In the genomic region with DNA sequence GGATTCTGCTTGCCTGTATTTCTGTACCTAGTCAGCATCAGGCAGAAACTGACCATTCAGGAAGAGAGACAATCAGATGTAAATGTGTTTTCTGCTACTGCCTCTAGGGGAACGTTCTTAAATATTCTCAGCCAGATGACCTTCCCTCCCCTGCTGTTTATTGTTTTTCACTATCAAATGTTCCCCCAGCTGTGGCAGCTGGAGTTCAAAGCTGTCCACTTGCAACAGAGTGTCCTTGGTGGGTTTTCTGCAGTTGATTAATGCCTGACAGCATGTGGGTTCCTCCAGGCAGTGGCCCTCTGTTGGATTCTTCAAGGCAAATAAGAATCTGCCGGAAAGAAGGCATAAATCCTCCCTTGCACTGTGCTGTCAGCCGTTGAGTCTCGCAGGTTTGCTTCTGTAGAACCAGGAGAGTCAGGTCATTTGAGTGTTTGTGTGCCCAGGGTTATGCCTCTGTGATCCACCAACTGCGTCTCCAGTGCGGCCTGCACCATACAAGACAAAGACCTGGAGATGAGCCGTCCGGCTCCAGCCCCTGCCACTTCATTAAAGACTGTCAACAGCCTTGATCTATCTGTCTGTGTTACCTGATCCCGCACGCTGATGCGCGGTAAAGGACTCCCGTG, we compare ENCODE assay signal across 11 cellular contexts.
DNase-seq lines count a peak whose midpoint lies in the region; ATAC-seq and TF ChIP-seq lines count a peak whose summit lies in the region.
"Had no signal": no experiment of that assay in that cellular context is flagged by ENCODE, and none has a peak within 500 bp of the region (broad histone marks: within the 10 kb centered on the region; RNA-seq: fewer than 3 reads in every experiment).

No MANE protein-coding gene starts in this region.

- H3K9me3 ChIP-seq in HEK293 (ENCODE audit: control insufficient read depth, insufficient read depth, low read depth, low read length), result no peaks in the 10 kb centered on the region
- H3K9me3 ChIP-seq in right lobe of liver, result no peaks in the 10 kb centered on the region
- no peaks in the 10 kb centered on the region for H3K9me3 ChIP-seq in body of pancreas
- H3K9me3 ChIP-seq in HAP-1, result no peaks in the 10 kb centered on the region
- H3K9me3 ChIP-seq: neutrophil, transverse colon had no signal

- DNase-seq in DMS 273 treated with DMSO at 0.1 percent for 48 hours (lab: John Stamatoyannopoulos, UW) (peak; percentile 70), SK-MEL-5 (ENCODE audit: low read depth, low spot score) (peak; percentile 14), right lobe of liver (no peak), ACHN (no peak), body of pancreas (no peak), cerebellum (ENCODE audit: low spot score) (no peak), HAP-1 (ENCODE audit: low spot score in 2 of 2) (no peak)
- DNase-seq: stimulated activated CD4-positive, alpha-beta T cell treated with anti-CD3 and anti-CD28 coated beads, Interleukin-4, amount 100 ng/mL, for 1 hour; transverse colon had no signal

- ATAC-seq in right lobe of liver, result peak in 3 of 4 donors; percentile 10 to 33 (median 28)
- no peak for ATAC-seq in body of pancreas

- H3K27ac ChIP-seq in HEK293 (ENCODE audit: extremely low read depth, low read depth, low read length) (no peak overlapping the region), right lobe of liver (no peak overlapping the region), body of pancreas (no peak overlapping the region)
- H3K27ac ChIP-seq: neutrophil, transverse colon had no signal

- H3K27me3 ChIP-seq in right lobe of liver (no peaks in the 10 kb centered on the region), body of pancreas (no peaks in the 10 kb centered on the region), HAP-1 (ENCODE audit: low read depth) (no peaks in the 10 kb centered on the region)
- H3K27me3 ChIP-seq: transverse colon had no signal

- no peaks in the 10 kb centered on the region for H3K4me1 ChIP-seq in HEK293 (ENCODE audit: control insufficient read depth, insufficient read depth, low read length)
- H3K4me1 ChIP-seq in right lobe of liver, result peaks cover 0 to 1% (median 0%) of the 10 kb centered on the region in 4 donors
- H3K4me1 ChIP-seq in body of pancreas, result no peaks in the 10 kb centered on the region
- no peaks in the 10 kb centered on the region for H3K4me1 ChIP-seq in HAP-1
- H3K4me1 ChIP-seq: transverse colon had no signal

- 62% methylated on average over 4 of the region's 13 CpGs for WGBS in right lobe of liver (ENCODE audit: insufficient coverage, low coverage, low lambda C conversion rate, missing lambda C conversion rate)
- WGBS in body of pancreas, 2 donors, result 81 to 82% methylated on average over 13 of the region's 13 CpGs

- POLR2A ChIA-PET in HEK293 (lab: Yijun Ruan, JAX), result no interaction called here

- CTCF ChIA-PET in HEK293 (lab: Yijun Ruan, JAX), result no interaction called here

- TF ChIP-seq CTCF in HEK293 (tag by site-specific recombination; IDR thresholded peaks at IDR 0.05) (no peak), right lobe of liver (IDR thresholded peaks at IDR 0.05) (peak in 3 of 4 donors; percentile 11 to 23 (median 18)), body of pancreas (IDR thresholded peaks at IDR 0.05) (peak in 3 of 7 experiments; percentile 21 to 41 (median 27))

- intact Hi-C loops in right lobe of liver (cut with DNase I), result no loop called here
- intact Hi-C loops in body of pancreas (cut with DNase I), result no loop called here

- H3K36me3 ChIP-seq in HEK293 (ENCODE audit: control insufficient read depth in 2 of 2, insufficient read depth in 1 of 2, low read length in 2 of 2) (no peaks in the 10 kb centered on the region), right lobe of liver (no peaks in the 10 kb centered on the region), body of pancreas (replicated peaks in 1 of 2; ENCODE audit: insufficient read depth in 1 of 2, low read depth in 2 of 2) (no peaks in the 10 kb centered on the region), HAP-1 (replicated peaks) (no peaks in the 10 kb centered on the region)
- H3K36me3 ChIP-seq: neutrophil, transverse colon had no signal

- TF ChIP-seq POLR2A in right lobe of liver (IDR thresholded peaks at IDR 0.05) (no peak), body of pancreas (IDR thresholded peaks at IDR 0.05) (no peak)

- in situ Hi-C loops in SK-MEL-5 (cut with HindIII; ENCODE audit: low pct_unique_long_range_greater_than_20kb, low sequenced_read_pairs) (no loop called here), ACHN (cut with HindIII; ENCODE audit: low pct_ligation_motif_present, low pct_unique_long_range_greater_than_20kb, low sequenced_read_pairs) (no loop called here), HAP-1 (cut with MboI; ENCODE audit: low sequenced_read_pairs) (no loop called here)

- H3K4me3 ChIP-seq in HEK293 (ENCODE audit: low read depth, low read length) (no peak overlapping the region), right lobe of liver (no peak overlapping the region), body of pancreas (no peak overlapping the region), HAP-1 (no peak overlapping the region)
- H3K4me3 ChIP-seq: transverse colon had no signal

TF ChIP-seq in HEK293, 187 proteins besides CTCF, POLR2A, EP300 and RAD21:
- peak; percentile 29; the same call in 1 of the 2 replicates for TF ChIP-seq TCF7L2 (IDR thresholded peaks at IDR 0.05; ENCODE audit: borderline replicate concordance, low read depth, low read length)
- TF ChIP-seq, protein P1, sequence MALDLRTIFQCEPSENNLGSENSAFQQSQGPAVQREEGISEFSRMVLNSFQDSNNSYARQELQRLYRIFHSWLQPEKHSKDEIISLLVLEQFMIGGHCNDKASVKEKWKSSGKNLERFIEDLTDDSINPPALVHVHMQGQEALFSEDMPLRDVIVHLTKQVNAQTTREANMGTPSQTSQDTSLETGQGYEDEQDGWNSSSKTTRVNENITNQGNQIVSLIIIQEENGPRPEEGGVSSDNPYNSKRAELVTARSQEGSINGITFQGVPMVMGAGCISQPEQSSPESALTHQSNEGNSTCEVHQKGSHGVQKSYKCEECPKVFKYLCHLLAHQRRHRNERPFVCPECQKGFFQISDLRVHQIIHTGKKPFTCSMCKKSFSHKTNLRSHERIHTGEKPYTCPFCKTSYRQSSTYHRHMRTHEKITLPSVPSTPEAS (tag by site-specific recombination; IDR thresholded peaks at IDR 0.05), result no peak
- peak; percentile 97 for TF ChIP-seq ZIC2 (tag by site-specific recombination; IDR thresholded peaks at IDR 0.05)
- TF ChIP-seq ZNF354C (tag by site-specific recombination; IDR thresholded peaks at IDR 0.05; ENCODE audit: borderline replicate concordance, low read depth), result no peak
- TF ChIP-seq FEZF1 (tag by site-specific recombination; IDR thresholded peaks at IDR 0.05), result peak; percentile 47

Comparison
In these comparisons a context has a peak if more than half of its experiments do, and no peak if none do; other contexts are left out.
1. DNase-seq: peak in DMS 273 treated with DMSO at 0.1 percent for 48 hours (single experiment) and SK-MEL-5 (single experiment); none in right lobe of liver (0 of 3), ACHN (single experiment), body of pancreas (0 of 4), cerebellum (single experiment) and HAP-1 (0 of 2).